In genomic region chr5:44332360-44332971, GRCh38 we compare ENCODE assay signal across 8 cellular contexts.
DNase-seq lines count a peak whose midpoint lies in the region; ATAC-seq and TF ChIP-seq lines count a peak whose summit lies in the region.

No MANE protein-coding gene starts in this region.

- CTCF ChIA-PET in GM10248 (lab: Yijun Ruan, JAX) = interaction anchor here (0.6 to 4.0 kb wide), 21 partner anchors 12 to 1259 kb away, joined by 3 to 33 read pairs (median 4); no protein-coding TSS in a partner anchor

- ATAC-seq in HG02623 (IDR thresholded peaks at IDR 0.05; ENCODE audit: unreplicated experiment) = peak; percentile 82

- POLR2A ChIA-PET in GM10248 (lab: Yijun Ruan, JAX) = no interaction called here

- H3K27ac ChIP-seq in substantia nigra (ENCODE audit: low read depth, low read length, poor library complexity, severe bottlenecking) = no peak overlapping the region

- TF ChIP-seq CTCF in GM10248 (IDR thresholded peaks at IDR 0.05; ENCODE audit: control extremely low read depth, extremely low read depth, low read depth, missing control alignments) = peak; percentile 45

- DNase-seq in GM10248 (ENCODE audit: extremely low spot score) = peak; percentile 13
- peak; percentile 61 for DNase-seq in NCI-H1694 (lab: John Stamatoyannopoulos, UW)
- peak; percentile 58 for DNase-seq in amniotic epithelial cell (ENCODE audit: low read depth)
- peak; percentile 46 for DNase-seq in iris pigment epithelial cell (ENCODE audit: low read depth)
- no peak for DNase-seq in activated T-cell treated with anti-CD3 and anti-CD28 coated beads, Interleukin-2, amount 50 U/mL, for 1 hour
- no peak for DNase-seq in activated CD4-positive, alpha-beta T cell treated with anti-CD3 and anti-CD28 coated beads for 4 hours
- DNase-seq in substantia nigra (lab: John Stamatoyannopoulos, UW) = no peak

Comparison
In these comparisons a context has a peak if more than half of its experiments do, and no peak if none do; other contexts are left out.
1. DNase-seq: peak in GM10248 (single experiment), NCI-H1694 (single experiment), amniotic epithelial cell (single experiment) and iris pigment epithelial cell (single experiment); none in activated T-cell treated with anti-CD3 and anti-CD28 coated beads, Interleukin-2, amount 50 U/mL, for 1 hour (single experiment), activated CD4-positive, alpha-beta T cell treated with anti-CD3 and anti-CD28 coated beads for 4 hours (0 of 2) and substantia nigra (0 of 49).